21 cellular contexts compared by ENCODE assay signal in genomic region chr22:27642104-27642800, GRCh38.
DNase-seq lines count a peak whose midpoint lies in the region; TF ChIP-seq lines count a peak whose summit lies in the region.
"Had no signal": no experiment of that assay in that cellular context is flagged by ENCODE, and none has a peak within 500 bp of the region (broad histone marks: within the 10 kb centered on the region; RNA-seq: fewer than 3 reads in every experiment).

No MANE protein-coding gene starts in this region.

- peak overlapping the region; percentile 64 for H3K9ac ChIP-seq in NT2/D1 (ENCODE audit: insufficient read length, low read depth)
- H3K9ac ChIP-seq: BLaER1 treated with 17β-estradiol and CSF1 and Interleukin-3, amounts not matched to agents 10 nM and 100 nM had no signal

- H3K27ac ChIP-seq in substantia nigra (ENCODE audit: low read depth, low read length, poor library complexity, severe bottlenecking), result peak overlapping the region; percentile 99
- H3K27ac ChIP-seq: BLaER1 treated with 17β-estradiol and CSF1 and Interleukin-3, amounts not matched to agents 10 nM and 100 nM; Peyer's patch; prostate gland; suprapubic skin had no signal

- peaks cover 44% of the 10 kb centered on the region for H3K27me3 Mint-ChIP-seq in nephron (ENCODE audit: low read depth)
- H3K27me3 Mint-ChIP-seq: activated naive CD8-positive, alpha-beta T cell had no signal

- H3K4me3 Mint-ChIP-seq in nephron, result no peak overlapping the region
- H3K4me3 Mint-ChIP-seq: activated naive CD8-positive, alpha-beta T cell; activated T-cell treated with anti-CD3 and anti-CD28 coated beads, Interleukin-2, amount 50 U/mL, for 24 hours; immature natural killer cell had no signal

- H3K4me1 Mint-ChIP-seq in nephron, result peaks cover 51% of the 10 kb centered on the region
- H3K4me1 Mint-ChIP-seq: immature natural killer cell had no signal

- no peaks in the 10 kb centered on the region for H3K9me3 Mint-ChIP-seq in nephron
- H3K9me3 Mint-ChIP-seq: activated T-cell treated with anti-CD3 and anti-CD28 coated beads, Interleukin-2, amount 50 U/mL, for 24 hours; immature natural killer cell had no signal

- peak overlapping the region; percentile 6 for H3K4me3 ChIP-seq in NT2/D1 (ENCODE audit: insufficient read length, low read depth)
- H3K4me3 ChIP-seq: BLaER1 treated with 17β-estradiol and CSF1 and Interleukin-3, amounts not matched to agents 10 nM and 100 nM; cardiac muscle cell; Peyer's patch; prostate gland; suprapubic skin had no signal

- no peaks in the 10 kb centered on the region for H3K36me3 ChIP-seq in NT2/D1 (ENCODE audit: insufficient read depth, insufficient read length, low read length)
- H3K36me3 ChIP-seq: BLaER1 treated with 17β-estradiol and CSF1 and Interleukin-3, amounts not matched to agents 10 nM and 100 nM; cardiac muscle cell; Peyer's patch; prostate gland; suprapubic skin had no signal

- H3K27ac Mint-ChIP-seq in nephron, result peak overlapping the region in 2 of 3 experiments; percentile 14 to 71
- H3K27ac Mint-ChIP-seq: activated naive CD8-positive, alpha-beta T cell; activated T-cell treated with anti-CD3 and anti-CD28 coated beads, Interleukin-2, amount 50 U/mL, for 24 hours; immature natural killer cell had no signal

- H3K36me3 Mint-ChIP-seq in nephron (ENCODE audit: low read depth), result no peaks in the 10 kb centered on the region
- H3K36me3 Mint-ChIP-seq: activated naive CD8-positive, alpha-beta T cell; immature natural killer cell had no signal

- TF ChIP-seq CTCF in nephron (IDR thresholded peaks at IDR 0.05; ENCODE audit: unreplicated experiment in 3 of 3), result no peak

- no peak for DNase-seq in NT2/D1 (ENCODE audit: low read depth, low spot score)
- DNase-seq in ecto neural progenitor cell (ENCODE audit: low spot score), result peak; percentile 82
- DNase-seq in substantia nigra (lab: John Stamatoyannopoulos, UW), result peak; percentile 59 to 98 (median 90)
- DNase-seq in KG1 (lab: John Stamatoyannopoulos, UW), result no peak
- no peak for DNase-seq in NCI-H1048 (lab: John Stamatoyannopoulos, UW)
- DNase-seq in NCI-H1694 treated with DMSO at 0.1 percent for 48 hours (lab: John Stamatoyannopoulos, UW), result no peak
- DNase-seq: activated CD4-positive, alpha-beta T cell treated with anti-CD3 and anti-CD28 coated beads, Interleukin-2, amount 50 U/mL, for 48 hours; activated T-cell treated with anti-CD3 and anti-CD28 coated beads, Interleukin-2, amount 50 U/mL, for 24 hours; DMS153; foreskin fibroblast; immature natural killer cell; NCI-H187 treated with DMSO at 0.1 percent for 48 hours; NCI-H82; Peyer's patch; SW 1271 had no signal

- peaks cover 24% of the 10 kb centered on the region for H3K4me1 ChIP-seq in NT2/D1 (ENCODE audit: insufficient read depth, insufficient read length)
- H3K4me1 ChIP-seq: Peyer's patch, prostate gland had no signal

- no peaks in the 10 kb centered on the region for H3K9me3 ChIP-seq in NT2/D1 (ENCODE audit: insufficient read depth, low read length)
- H3K9me3 ChIP-seq: BLaER1 treated with 17β-estradiol and CSF1 and Interleukin-3, amounts not matched to agents 10 nM and 100 nM; Peyer's patch; prostate gland; suprapubic skin had no signal

- peaks cover 33% of the 10 kb centered on the region for H3K27me3 ChIP-seq in NT2/D1 (ENCODE audit: insufficient read depth, insufficient read length)
- H3K27me3 ChIP-seq: BLaER1 treated with 17β-estradiol and CSF1 and Interleukin-3, amounts not matched to agents 10 nM and 100 nM; cardiac muscle cell; Peyer's patch; suprapubic skin had no signal

Comparison
In these comparisons a context has a peak if more than half of its experiments do, and no peak if none do; other contexts are left out.
1. DNase-seq: peak in ecto neural progenitor cell (single experiment) and substantia nigra (49 of 49); none in NT2/D1 (single experiment), KG1 (single experiment), NCI-H1048 (single experiment) and NCI-H1694 treated with DMSO at 0.1 percent for 48 hours (single experiment).